Comparison of ENCODE assay signal across 1 cellular context in the genomic region with DNA sequence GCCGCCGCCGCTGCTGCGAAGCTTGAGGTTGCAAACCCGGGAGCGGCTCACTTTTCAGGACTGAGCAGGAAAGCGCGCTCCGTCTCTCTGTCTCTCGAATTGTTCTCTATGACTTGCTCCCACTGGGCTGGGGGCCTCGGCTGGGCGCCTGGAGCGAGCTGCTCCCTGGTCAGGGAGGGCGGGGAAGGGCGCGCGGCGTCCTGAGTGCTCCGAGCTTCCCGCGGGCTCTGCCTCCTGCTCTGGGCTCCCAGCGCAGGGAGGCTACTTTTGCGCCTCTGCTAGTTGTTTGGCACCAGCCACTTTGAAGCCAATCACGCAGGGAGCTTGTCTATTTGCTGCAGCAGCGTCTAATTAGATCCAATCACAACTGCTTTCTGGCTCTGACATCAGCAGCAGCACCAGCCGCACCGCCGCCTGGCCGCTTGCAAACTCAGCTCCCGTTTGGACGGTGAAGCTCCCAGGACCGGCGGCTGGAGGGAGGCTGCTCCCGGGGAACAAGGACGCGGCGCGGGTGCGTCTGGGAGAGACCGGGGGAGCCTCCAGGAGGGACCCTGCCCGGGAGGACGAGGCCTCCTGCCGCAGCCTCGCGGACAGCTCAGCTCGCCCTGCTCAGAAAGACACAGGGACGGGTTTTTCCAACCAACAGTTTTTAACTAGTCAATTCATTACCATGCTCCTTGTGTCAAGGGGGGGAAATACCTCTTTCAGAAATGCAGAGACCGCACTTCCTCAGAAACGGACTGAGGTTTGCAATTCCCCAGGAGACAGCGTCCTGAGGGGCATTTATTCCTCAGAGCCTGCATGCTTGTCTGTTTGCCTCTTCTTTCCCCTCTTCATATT.
TF ChIP-seq lines count a peak whose summit lies in the region.

A gene (minus strand): TSS at position 304 of the 840 bp plus-strand sequence.

TF ChIP-seq in WTC11, 78 proteins besides CTCF, POLR2A, EP300 and RAD21 (continued from another document):
- TF ChIP-seq, protein P1, sequence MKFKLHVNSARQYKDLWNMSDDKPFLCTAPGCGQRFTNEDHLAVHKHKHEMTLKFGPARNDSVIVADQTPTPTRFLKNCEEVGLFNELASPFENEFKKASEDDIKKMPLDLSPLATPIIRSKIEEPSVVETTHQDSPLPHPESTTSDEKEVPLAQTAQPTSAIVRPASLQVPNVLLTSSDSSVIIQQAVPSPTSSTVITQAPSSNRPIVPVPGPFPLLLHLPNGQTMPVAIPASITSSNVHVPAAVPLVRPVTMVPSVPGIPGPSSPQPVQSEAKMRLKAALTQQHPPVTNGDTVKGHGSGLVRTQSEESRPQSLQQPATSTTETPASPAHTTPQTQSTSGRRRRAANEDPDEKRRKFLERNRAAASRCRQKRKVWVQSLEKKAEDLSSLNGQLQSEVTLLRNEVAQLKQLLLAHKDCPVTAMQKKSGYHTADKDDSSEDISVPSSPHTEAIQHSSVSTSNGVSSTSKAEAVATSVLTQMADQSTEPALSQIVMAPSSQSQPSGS (CRISPR knock-in tag; IDR thresholded peaks at IDR 0.05; ENCODE audit: borderline replicate concordance, low read depth) = no peak
- TF ChIP-seq GTF2I (CRISPR knock-in tag; conservative IDR thresholded peaks at IDR 0.05) (no peak), CBFB (CRISPR knock-in tag; IDR thresholded peaks at IDR 0.05; ENCODE audit: low read depth) (peak; percentile 37; the same call in 1 of the 2 replicates), TEAD1 (CRISPR knock-in tag; IDR thresholded peaks at IDR 0.05) (0 out of 2 replicates have a peak, but pooled peaks have one; percentile 10), ZNF121 (CRISPR knock-in tag; IDR thresholded peaks at IDR 0.05) (no peak), ZNF232 (CRISPR knock-in tag; IDR thresholded peaks at IDR 0.05) (peak; percentile 69; the same call in 1 of the 2 replicates), IRF2 (CRISPR knock-in tag; IDR thresholded peaks at IDR 0.05; ENCODE audit: borderline replicate concordance, low read depth) (no peak), GRHL2 (CRISPR knock-in tag; IDR thresholded peaks at IDR 0.05; ENCODE audit: insufficient replicate concordance, severe bottlenecking) (no peak), NFYB (CRISPR knock-in tag; conservative IDR thresholded peaks at IDR 0.05; ENCODE audit: low read depth) (peak; percentile 44; the same call in 1 of the 2 replicates), KAT7 (CRISPR knock-in tag; IDR thresholded peaks at IDR 0.05; ENCODE audit: borderline replicate concordance) (no peak), ELF4 (CRISPR knock-in tag; IDR thresholded peaks at IDR 0.05; ENCODE audit: low read depth) (no peak), HMGA2 (CRISPR knock-in tag; IDR thresholded peaks at IDR 0.05) (no peak), NR2C2 (CRISPR knock-in tag; IDR thresholded peaks at IDR 0.05) (0 out of 2 replicates have a peak, but pooled peaks have one; percentile 35), PRRX2 (CRISPR knock-in tag; IDR thresholded peaks at IDR 0.05) (no peak), SMAD3 (CRISPR knock-in tag; IDR thresholded peaks at IDR 0.05; ENCODE audit: borderline replicate concordance) (0 out of 2 replicates have a peak, but pooled peaks have one; percentile 46), FOXJ3 (CRISPR knock-in tag; IDR thresholded peaks at IDR 0.05; ENCODE audit: borderline replicate concordance) (no peak), ZBTB21 (CRISPR knock-in tag; IDR thresholded peaks at IDR 0.05; ENCODE audit: borderline replicate concordance) (no peak)
- TF ChIP-seq, protein P2, sequence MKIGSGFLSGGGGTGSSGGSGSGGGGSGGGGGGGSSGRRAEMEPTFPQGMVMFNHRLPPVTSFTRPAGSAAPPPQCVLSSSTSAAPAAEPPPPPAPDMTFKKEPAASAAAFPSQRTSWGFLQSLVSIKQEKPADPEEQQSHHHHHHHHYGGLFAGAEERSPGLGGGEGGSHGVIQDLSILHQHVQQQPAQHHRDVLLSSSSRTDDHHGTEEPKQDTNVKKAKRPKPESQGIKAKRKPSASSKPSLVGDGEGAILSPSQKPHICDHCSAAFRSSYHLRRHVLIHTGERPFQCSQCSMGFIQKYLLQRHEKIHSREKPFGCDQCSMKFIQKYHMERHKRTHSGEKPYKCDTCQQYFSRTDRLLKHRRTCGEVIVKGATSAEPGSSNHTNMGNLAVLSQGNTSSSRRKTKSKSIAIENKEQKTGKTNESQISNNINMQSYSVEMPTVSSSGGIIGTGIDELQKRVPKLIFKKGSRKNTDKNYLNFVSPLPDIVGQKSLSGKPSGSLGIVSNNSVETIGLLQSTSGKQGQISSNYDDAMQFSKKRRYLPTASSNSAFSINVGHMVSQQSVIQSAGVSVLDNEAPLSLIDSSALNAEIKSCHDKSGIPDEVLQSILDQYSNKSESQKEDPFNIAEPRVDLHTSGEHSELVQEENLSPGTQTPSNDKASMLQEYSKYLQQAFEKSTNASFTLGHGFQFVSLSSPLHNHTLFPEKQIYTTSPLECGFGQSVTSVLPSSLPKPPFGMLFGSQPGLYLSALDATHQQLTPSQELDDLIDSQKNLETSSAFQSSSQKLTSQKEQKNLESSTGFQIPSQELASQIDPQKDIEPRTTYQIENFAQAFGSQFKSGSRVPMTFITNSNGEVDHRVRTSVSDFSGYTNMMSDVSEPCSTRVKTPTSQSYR (CRISPR knock-in tag; IDR thresholded peaks at IDR 0.05) = peak; percentile 43; the same call in 1 of the 2 replicates
- TF ChIP-seq, protein P3, sequence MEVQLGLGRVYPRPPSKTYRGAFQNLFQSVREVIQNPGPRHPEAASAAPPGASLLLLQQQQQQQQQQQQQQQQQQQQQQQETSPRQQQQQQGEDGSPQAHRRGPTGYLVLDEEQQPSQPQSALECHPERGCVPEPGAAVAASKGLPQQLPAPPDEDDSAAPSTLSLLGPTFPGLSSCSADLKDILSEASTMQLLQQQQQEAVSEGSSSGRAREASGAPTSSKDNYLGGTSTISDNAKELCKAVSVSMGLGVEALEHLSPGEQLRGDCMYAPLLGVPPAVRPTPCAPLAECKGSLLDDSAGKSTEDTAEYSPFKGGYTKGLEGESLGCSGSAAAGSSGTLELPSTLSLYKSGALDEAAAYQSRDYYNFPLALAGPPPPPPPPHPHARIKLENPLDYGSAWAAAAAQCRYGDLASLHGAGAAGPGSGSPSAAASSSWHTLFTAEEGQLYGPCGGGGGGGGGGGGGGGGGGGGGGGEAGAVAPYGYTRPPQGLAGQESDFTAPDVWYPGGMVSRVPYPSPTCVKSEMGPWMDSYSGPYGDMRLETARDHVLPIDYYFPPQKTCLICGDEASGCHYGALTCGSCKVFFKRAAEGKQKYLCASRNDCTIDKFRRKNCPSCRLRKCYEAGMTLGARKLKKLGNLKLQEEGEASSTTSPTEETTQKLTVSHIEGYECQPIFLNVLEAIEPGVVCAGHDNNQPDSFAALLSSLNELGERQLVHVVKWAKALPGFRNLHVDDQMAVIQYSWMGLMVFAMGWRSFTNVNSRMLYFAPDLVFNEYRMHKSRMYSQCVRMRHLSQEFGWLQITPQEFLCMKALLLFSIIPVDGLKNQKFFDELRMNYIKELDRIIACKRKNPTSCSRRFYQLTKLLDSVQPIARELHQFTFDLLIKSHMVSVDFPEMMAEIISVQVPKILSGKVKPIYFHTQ (CRISPR knock-in tag; IDR thresholded peaks at IDR 0.05) = no peak
- TF ChIP-seq, protein P4, sequence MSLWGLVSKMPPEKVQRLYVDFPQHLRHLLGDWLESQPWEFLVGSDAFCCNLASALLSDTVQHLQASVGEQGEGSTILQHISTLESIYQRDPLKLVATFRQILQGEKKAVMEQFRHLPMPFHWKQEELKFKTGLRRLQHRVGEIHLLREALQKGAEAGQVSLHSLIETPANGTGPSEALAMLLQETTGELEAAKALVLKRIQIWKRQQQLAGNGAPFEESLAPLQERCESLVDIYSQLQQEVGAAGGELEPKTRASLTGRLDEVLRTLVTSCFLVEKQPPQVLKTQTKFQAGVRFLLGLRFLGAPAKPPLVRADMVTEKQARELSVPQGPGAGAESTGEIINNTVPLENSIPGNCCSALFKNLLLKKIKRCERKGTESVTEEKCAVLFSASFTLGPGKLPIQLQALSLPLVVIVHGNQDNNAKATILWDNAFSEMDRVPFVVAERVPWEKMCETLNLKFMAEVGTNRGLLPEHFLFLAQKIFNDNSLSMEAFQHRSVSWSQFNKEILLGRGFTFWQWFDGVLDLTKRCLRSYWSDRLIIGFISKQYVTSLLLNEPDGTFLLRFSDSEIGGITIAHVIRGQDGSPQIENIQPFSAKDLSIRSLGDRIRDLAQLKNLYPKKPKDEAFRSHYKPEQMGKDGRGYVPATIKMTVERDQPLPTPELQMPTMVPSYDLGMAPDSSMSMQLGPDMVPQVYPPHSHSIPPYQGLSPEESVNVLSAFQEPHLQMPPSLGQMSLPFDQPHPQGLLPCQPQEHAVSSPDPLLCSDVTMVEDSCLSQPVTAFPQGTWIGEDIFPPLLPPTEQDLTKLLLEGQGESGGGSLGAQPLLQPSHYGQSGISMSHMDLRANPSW (CRISPR knock-in tag; conservative IDR thresholded peaks at IDR 0.05; ENCODE audit: low read depth) = no peak
- TF ChIP-seq, protein P5, sequence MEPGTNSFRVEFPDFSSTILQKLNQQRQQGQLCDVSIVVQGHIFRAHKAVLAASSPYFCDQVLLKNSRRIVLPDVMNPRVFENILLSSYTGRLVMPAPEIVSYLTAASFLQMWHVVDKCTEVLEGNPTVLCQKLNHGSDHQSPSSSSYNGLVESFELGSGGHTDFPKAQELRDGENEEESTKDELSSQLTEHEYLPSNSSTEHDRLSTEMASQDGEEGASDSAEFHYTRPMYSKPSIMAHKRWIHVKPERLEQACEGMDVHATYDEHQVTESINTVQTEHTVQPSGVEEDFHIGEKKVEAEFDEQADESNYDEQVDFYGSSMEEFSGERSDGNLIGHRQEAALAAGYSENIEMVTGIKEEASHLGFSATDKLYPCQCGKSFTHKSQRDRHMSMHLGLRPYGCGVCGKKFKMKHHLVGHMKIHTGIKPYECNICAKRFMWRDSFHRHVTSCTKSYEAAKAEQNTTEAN (CRISPR knock-in tag; IDR thresholded peaks at IDR 0.05) = peak; percentile 84
- TF ChIP-seq, protein P6, sequence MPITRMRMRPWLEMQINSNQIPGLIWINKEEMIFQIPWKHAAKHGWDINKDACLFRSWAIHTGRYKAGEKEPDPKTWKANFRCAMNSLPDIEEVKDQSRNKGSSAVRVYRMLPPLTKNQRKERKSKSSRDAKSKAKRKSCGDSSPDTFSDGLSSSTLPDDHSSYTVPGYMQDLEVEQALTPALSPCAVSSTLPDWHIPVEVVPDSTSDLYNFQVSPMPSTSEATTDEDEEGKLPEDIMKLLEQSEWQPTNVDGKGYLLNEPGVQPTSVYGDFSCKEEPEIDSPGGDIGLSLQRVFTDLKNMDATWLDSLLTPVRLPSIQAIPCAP (CRISPR knock-in tag; IDR thresholded peaks at IDR 0.05) = peak; percentile 74; the same call in 1 of the 2 replicates
- TF ChIP-seq, protein P7, sequence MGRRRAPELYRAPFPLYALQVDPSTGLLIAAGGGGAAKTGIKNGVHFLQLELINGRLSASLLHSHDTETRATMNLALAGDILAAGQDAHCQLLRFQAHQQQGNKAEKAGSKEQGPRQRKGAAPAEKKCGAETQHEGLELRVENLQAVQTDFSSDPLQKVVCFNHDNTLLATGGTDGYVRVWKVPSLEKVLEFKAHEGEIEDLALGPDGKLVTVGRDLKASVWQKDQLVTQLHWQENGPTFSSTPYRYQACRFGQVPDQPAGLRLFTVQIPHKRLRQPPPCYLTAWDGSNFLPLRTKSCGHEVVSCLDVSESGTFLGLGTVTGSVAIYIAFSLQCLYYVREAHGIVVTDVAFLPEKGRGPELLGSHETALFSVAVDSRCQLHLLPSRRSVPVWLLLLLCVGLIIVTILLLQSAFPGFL (CRISPR knock-in tag; IDR thresholded peaks at IDR 0.05; ENCODE audit: borderline replicate concordance) = no peak
